In genomic region chr5:784428-785177, GRCh38 we compare ENCODE assay signal across 1 cellular context.
TF ChIP-seq lines count a peak whose summit lies in the region.

ZDHHC11B (minus strand) TSS chr5:784729; CDS start chr5:766919, 17,810 bp downstream.

TF ChIP-seq in H1, 55 proteins besides CTCF, POLR2A, EP300 and RAD21 (continued from another document):
- TF ChIP-seq E2F6 (IDR thresholded peaks at IDR 0.05) (peak; percentile 32; the same call in 1 of the 2 replicates), RBBP5 (IDR thresholded peaks at IDR 0.05; ENCODE audit: borderline replicate concordance, low read depth, low read length) (0 out of 2 replicates have a peak, but pooled peaks have one; percentile 28), MAX (IDR thresholded peaks at IDR 0.05) (peak; percentile 83), ASH2L (IDR thresholded peaks at IDR 0.05; ENCODE audit: low read length) (peak; percentile 51)
